ENCODE assay signal across 11 cellular contexts in genomic region chr10:124935946-124936345, GRCh38. TPM values are rescaled to one million over a fixed set of nuclear protein-coding genes. Genes with fewer than 3 reads are reported as not detected.
DNase-seq lines count a peak whose midpoint lies in the region; ATAC-seq and TF ChIP-seq lines count a peak whose summit lies in the region.
"Had no signal": no experiment of that assay in that cellular context is flagged by ENCODE, and none has a peak within 500 bp of the region (broad histone marks: within the 10 kb centered on the region; RNA-seq: fewer than 3 reads in every experiment).

No MANE protein-coding gene starts in this region.

- peak overlapping the region; percentile 1 for H3K27ac Mint-ChIP-seq in activated CD8-positive, alpha-beta memory T cell treated with anti-CD3 and anti-CD28 coated beads, Interleukin-2, amount 10 ng/mL, durations not matched to agents 7 days and 5 days
- peak overlapping the region; percentile 9 for H3K27ac Mint-ChIP-seq in chondrocyte (ENCODE audit: unreplicated experiment)
- H3K27ac Mint-ChIP-seq in GM23338: no peak overlapping the region

- no peak overlapping the region for H3K4me2 ChIP-seq in GM23338
- H3K4me2 ChIP-seq: SK-N-SH had no signal

- peaks cover 10% of the 10 kb centered on the region for H3K36me3 Mint-ChIP-seq in activated CD8-positive, alpha-beta memory T cell treated with anti-CD3 and anti-CD28 coated beads, Interleukin-2, amount 10 ng/mL, durations not matched to agents 7 days and 5 days
- H3K36me3 Mint-ChIP-seq in chondrocyte (ENCODE audit: low read depth) (peaks cover 6% of the 10 kb centered on the region), GM23338 (ENCODE audit: low read depth) (peaks cover 19% of the 10 kb centered on the region)

- CTCF ChIA-PET in activated CD8-positive, alpha-beta memory T cell treated with anti-CD3 and anti-CD28 coated beads, Interleukin-2, amount 10 ng/mL, durations not matched to agents 7 days and 5 days (lab: Charles Lee): no interaction called here

- H2AFZ ChIP-seq in GM23338: no peak overlapping the region

- TF ChIP-seq POLR2A in gastrocnemius medialis (IDR thresholded peaks at IDR 0.05): no peak
- no peak for TF ChIP-seq POLR2A in prostate gland (IDR thresholded peaks at IDR 0.05)

- H3F3A ChIP-seq in GM23338 (replicated peaks; ENCODE audit: low read depth): no peaks in the 10 kb centered on the region

- H3K27me3 ChIP-seq in MG63: no peaks in the 10 kb centered on the region; the same call in 1 of the 2 replicates
- H3K27me3 ChIP-seq in gastrocnemius medialis: no peaks in the 10 kb centered on the region
- no peaks in the 10 kb centered on the region for H3K27me3 ChIP-seq in GM23338 (ENCODE audit: insufficient read depth)
- no peaks in the 10 kb centered on the region for H3K27me3 ChIP-seq in prostate gland (replicated peaks; ENCODE audit: insufficient read depth)
- H3K27me3 ChIP-seq: thyroid gland had no signal

- H3K4me3 Mint-ChIP-seq in activated CD8-positive, alpha-beta memory T cell treated with anti-CD3 and anti-CD28 coated beads, Interleukin-2, amount 10 ng/mL, durations not matched to agents 7 days and 5 days: no peak overlapping the region
- H3K4me3 Mint-ChIP-seq in chondrocyte (ENCODE audit: unreplicated experiment): no peak overlapping the region
- no peak overlapping the region for H3K4me3 Mint-ChIP-seq in GM23338
- H3K4me3 Mint-ChIP-seq: H9 had no signal

- intact Hi-C loops in gastrocnemius medialis (cut with DNase I; ENCODE audit: low total_unique reads): no loop called here
- intact Hi-C loops in prostate gland (cut with DNase I): no loop called here

- H3K4me3 ChIP-seq in MG63 (no peak overlapping the region), gastrocnemius medialis (no peak overlapping the region), GM23338 (no peak overlapping the region), prostate gland (no peak overlapping the region)
- H3K4me3 ChIP-seq: thyroid gland had no signal

- H3K9me3 Mint-ChIP-seq in activated CD8-positive, alpha-beta memory T cell treated with anti-CD3 and anti-CD28 coated beads, Interleukin-2, amount 10 ng/mL, durations not matched to agents 7 days and 5 days (ENCODE audit: low read depth): peaks cover 2% of the 10 kb centered on the region
- H3K9me3 Mint-ChIP-seq in chondrocyte (ENCODE audit: low read depth): peaks cover 8% of the 10 kb centered on the region
- 0 out of 3 replicates have a peak, but pooled peaks cover 8% of the 10 kb centered on the region for H3K9me3 Mint-ChIP-seq in GM23338

- H3K36me3 ChIP-seq in MG63 (peaks cover 6% of the 10 kb centered on the region), gastrocnemius medialis (no peaks in the 10 kb centered on the region), GM23338 (ENCODE audit: insufficient read depth) (no peaks in the 10 kb centered on the region), prostate gland (no peaks in the 10 kb centered on the region)
- H3K36me3 ChIP-seq: thyroid gland had no signal

- no peak for ATAC-seq in activated CD8-positive, alpha-beta memory T cell treated with anti-CD3 and anti-CD28 coated beads, Interleukin-2, amount 10 ng/mL, durations not matched to agents 7 days and 5 days
- no peak for ATAC-seq in gastrocnemius medialis
- no peak for ATAC-seq in GM23338

- H4K20me1 ChIP-seq in GM23338 (replicated peaks; ENCODE audit: insufficient read depth): peaks cover 35% of the 10 kb centered on the region; the same call in 1 of the 2 replicates

- peaks cover 3% of the 10 kb centered on the region; the same call in 1 of the 2 replicates for H3K9me3 ChIP-seq in MG63
- H3K9me3 ChIP-seq in gastrocnemius medialis: no peaks in the 10 kb centered on the region
- H3K9me3 ChIP-seq in prostate gland: no peaks in the 10 kb centered on the region
- H3K9me3 ChIP-seq: SK-N-SH, thyroid gland had no signal

- DNase-seq in activated CD8-positive, alpha-beta memory T cell treated with anti-CD3 and anti-CD28 coated beads, Interleukin-2, amount 10 ng/mL, durations not matched to agents 7 days and 5 days: no peak
- no peak for DNase-seq in activated CD8-positive, alpha-beta memory T cell treated with anti-CD3 and anti-CD28 coated beads, Interleukin-2, amount 50 U/mL, for 4 hours
- DNase-seq in MG63: peak; percentile 24
- no peak for DNase-seq in chondrocyte (ENCODE audit: low spot score)
- DNase-seq in gastrocnemius medialis: no peak
- no peak for DNase-seq in GM23338 (ENCODE audit: low spot score)
- DNase-seq in dermis blood vessel endothelial cell: no peak
- no peak for DNase-seq in prostate gland (ENCODE audit: low spot score)
- DNase-seq: H9, SK-N-SH, thyroid gland had no signal

- H3K79me2 ChIP-seq in GM23338 (replicated peaks; ENCODE audit: insufficient read depth): peaks cover 100% of the 10 kb centered on the region

- H3K4me1 ChIP-seq in gastrocnemius medialis (peaks cover 37 to 52% of the 10 kb centered on the region in 2 donors), GM23338 (ENCODE audit: insufficient read depth) (0 out of 2 replicates have a peak, but pooled peaks cover 6% of the 10 kb centered on the region), prostate gland (replicated peaks) (no peaks in the 10 kb centered on the region)

- no peaks in the 10 kb centered on the region for H3K9me2 ChIP-seq in GM23338 (ENCODE audit: insufficient read depth)
- H3K9me2 ChIP-seq: SK-N-SH had no signal

- 91% methylated on average over 2 of the region's 2 CpGs for WGBS in prostate gland

- in situ Hi-C loops in gastrocnemius medialis (cut with MboI; ENCODE audit: low sequenced_read_pairs in 4 of 4): no loop called here

- H3K4me1 Mint-ChIP-seq in activated CD8-positive, alpha-beta memory T cell treated with anti-CD3 and anti-CD28 coated beads, Interleukin-2, amount 10 ng/mL, durations not matched to agents 7 days and 5 days: peaks cover 9% of the 10 kb centered on the region
- H3K4me1 Mint-ChIP-seq in chondrocyte (ENCODE audit: low read depth) (peaks cover 22% of the 10 kb centered on the region), GM23338 (peaks cover 5% of the 10 kb centered on the region; the same call in 1 of the 3 replicates)

- peak overlapping the region in 3 of 4 donors; percentile 20 to 40 (median 21) for H3K27ac ChIP-seq in gastrocnemius medialis
- H3K27ac ChIP-seq in GM23338 (ENCODE audit: low read depth): no peak overlapping the region
- H3K27ac ChIP-seq in prostate gland: no peak overlapping the region
- H3K27ac ChIP-seq: thyroid gland had no signal

- no peaks in the 10 kb centered on the region for H3K27me3 Mint-ChIP-seq in activated CD8-positive, alpha-beta memory T cell treated with anti-CD3 and anti-CD28 coated beads, Interleukin-2, amount 10 ng/mL, durations not matched to agents 7 days and 5 days
- H3K27me3 Mint-ChIP-seq in chondrocyte (ENCODE audit: low read depth) (no peaks in the 10 kb centered on the region), GM23338 (ENCODE audit: insufficient read depth, low read depth, poor library complexity) (peaks cover 2% of the 10 kb centered on the region)

- TF ChIP-seq CTCF in chondrocyte (IDR thresholded peaks at IDR 0.05): no peak
- TF ChIP-seq CTCF in gastrocnemius medialis (IDR thresholded peaks at IDR 0.05 in 4 of 5, conservative IDR thresholded peaks at IDR 0.05 in 1 of 5): no peak
- no peak for TF ChIP-seq CTCF in GM23338 (conservative IDR thresholded peaks at IDR 0.05; ENCODE audit: low read depth in 2 of 2)
- TF ChIP-seq CTCF in prostate gland (IDR thresholded peaks at IDR 0.05): no peak

RNA-seq across cellular contexts. Expression of gene ZRANB1, which starts 6.0 kb away (rescaled TPM):
- 10 to 100 TPM in 1 of 2 experiments, 1 to 10 TPM in 1; 9.8 to 11.5 TPM for total RNA-seq in activated CD8-positive, alpha-beta memory T cell treated with anti-CD3 and anti-CD28 coated beads, Interleukin-2, amount 10 ng/mL, durations not matched to agents 7 days and 5 days
- 20.9 and 24.4 TPM in 2 replicates for total RNA-seq in MG63 (2014; rRNA removed; shearing (Covaris generic); ENCODE audit: low replicate concordance)
- 21.6 to 24.7 TPM (median 23.6 TPM) in 3 replicates for total RNA-seq in chondrocyte
- total RNA-seq in gastrocnemius medialis: 10 to 100 TPM; 51.2 to 91.1 (median 74.6) TPM
- 26.7 and 27.8 TPM in 2 replicates for total RNA-seq in GM23338 (2014; rRNA removed; shearing (Covaris generic))
- 2.6 and 4.2 TPM in 2 replicates for polyA plus RNA-seq in GM23338 (2016; fragmentation: Nextera tagmentation; extraction: Ambion mirVana)
- 22.2 and 25.4 TPM in 2 replicates for total RNA-seq in dermis blood vessel endothelial cell
- 10 to 100 TPM; 17.9 to 28.7 TPM for total RNA-seq in prostate gland

Comparison
In these comparisons a context has a peak if more than half of its experiments do, and no peak if none do; other contexts are left out.
1. H3K27ac ChIP-seq: peak in gastrocnemius medialis (3 of 4); none in GM23338 (single experiment) and prostate gland (0 of 2).